8 cellular contexts compared by ENCODE assay signal in the genomic region with DNA sequence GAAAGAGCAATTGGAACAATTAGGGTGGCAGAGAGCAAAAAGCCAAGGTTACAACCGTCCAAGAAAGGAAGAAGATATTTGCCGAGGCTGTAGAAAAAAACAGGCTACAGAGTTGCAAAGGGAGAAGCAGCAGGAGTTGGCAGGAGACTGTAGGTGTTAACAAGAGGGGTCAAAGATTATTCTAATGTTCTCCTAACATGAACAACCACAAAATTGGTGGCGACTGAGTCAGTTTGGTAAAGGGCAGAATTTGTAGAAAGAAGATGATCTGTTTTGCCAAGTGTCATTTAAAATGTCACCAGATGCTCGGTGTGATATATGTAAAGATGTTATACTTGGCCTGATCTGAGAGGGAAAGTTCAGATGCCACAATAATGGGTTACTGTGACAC. TPM values are rescaled to one million over a fixed set of nuclear protein-coding genes. Genes with fewer than 3 reads are reported as not detected.
DNase-seq lines count a peak whose midpoint lies in the region; ATAC-seq and TF ChIP-seq lines count a peak whose summit lies in the region.

No MANE protein-coding gene starts in this region.

- 5 to 12% (median 9%) methylated on average over 4 of the region's 4 CpGs for WGBS in adrenal gland, 4 donors
- 4 to 12% methylated on average over 4 of the region's 4 CpGs for WGBS in transverse colon (ENCODE audit: low coverage in 1 of 2), 2 donors

- no peak for ATAC-seq in activated T-cell treated with anti-CD3 and anti-CD28 coated beads, Interleukin-2, amount 50 U/mL, for 72 hours (replicated peaks in 1 of 2)

- TF ChIP-seq CTCF in adrenal gland (IDR thresholded peaks at IDR 0.05) (no peak), transverse colon (IDR thresholded peaks at IDR 0.05) (no peak)

- peaks cover 2 to 3% of the 10 kb centered on the region in 2 donors for H3K36me3 Mint-ChIP-seq in activated T-cell treated with anti-CD3 and anti-CD28 coated beads, Interleukin-2, amount 50 U/mL, for 72 hours (ENCODE audit: insufficient read depth in 2 of 2)

- peak overlapping the region; percentile 99 for H3K4me3 Mint-ChIP-seq in activated T-cell treated with anti-CD3 and anti-CD28 coated beads, Interleukin-2, amount 50 U/mL, for 72 hours

- H3K36me3 ChIP-seq in adrenal gland (replicated peaks in 1 of 2) = peaks cover 0 to 2% of the 10 kb centered on the region in 2 donors
- H3K36me3 ChIP-seq in transverse colon = no peaks in the 10 kb centered on the region

- no peak for TF ChIP-seq EP300 in transverse colon (IDR thresholded peaks at IDR 0.05; ENCODE audit: low read depth)

- H3K27me3 ChIP-seq in adrenal gland = no peaks in the 10 kb centered on the region
- no peaks in the 10 kb centered on the region for H3K27me3 ChIP-seq in transverse colon

- peaks cover 80% of the 10 kb centered on the region for H3K4me1 Mint-ChIP-seq in activated T-cell treated with anti-CD3 and anti-CD28 coated beads, Interleukin-2, amount 50 U/mL, for 72 hours (ENCODE audit: low read depth)

- DNase-seq in activated T-cell treated with anti-CD3 and anti-CD28 coated beads, Interleukin-2, amount 50 U/mL, for 72 hours = no peak
- DNase-seq in activated T-cell treated with anti-CD3 and anti-CD28 coated beads for 4 hours = no peak
- no peak for DNase-seq in adrenal gland
- DNase-seq in medulla oblongata (ENCODE audit: extremely low spot score) = peak; percentile 57
- DNase-seq in transverse colon = no peak
- DNase-seq in HCEC 1CT = no peak
- DNase-seq in NCI-H1105 treated with DMSO at 0.1 percent for 48 hours (lab: John Stamatoyannopoulos, UW) = no peak
- DNase-seq in epidermal melanocyte (ENCODE audit: insufficient read length, low spot score) = no peak

- intact Hi-C loops in adrenal gland (cut with DNase I) (no loop called here), transverse colon (cut with DNase I; ENCODE audit: low total_unique reads) (loop anchor here (2.0 kb wide), 1 partner anchor 63 kb away; the partner anchor contains the start of gene GABPB2)

- peak overlapping the region; percentile 99 for H3K27ac Mint-ChIP-seq in activated T-cell treated with anti-CD3 and anti-CD28 coated beads, Interleukin-2, amount 50 U/mL, for 72 hours

- no peak for TF ChIP-seq POLR2A in adrenal gland (IDR thresholded peaks at IDR 0.05)
- no peak for TF ChIP-seq POLR2A in transverse colon (IDR thresholded peaks at IDR 0.05)

- H3K27me3 Mint-ChIP-seq in activated T-cell treated with anti-CD3 and anti-CD28 coated beads, Interleukin-2, amount 50 U/mL, for 72 hours (ENCODE audit: low read depth) = no peaks in the 10 kb centered on the region

- no peaks in the 10 kb centered on the region for H3K9me3 Mint-ChIP-seq in activated T-cell treated with anti-CD3 and anti-CD28 coated beads, Interleukin-2, amount 50 U/mL, for 72 hours

- in situ Hi-C loops in transverse colon (cut with MboI; ENCODE audit: low pct_ligation_motif_present in 1 of 4, low pct_unique_long_range_greater_than_20kb in 1 of 4, low sequenced_read_pairs in 3 of 4) = no loop called here

- H3K9me3 ChIP-seq in adrenal gland (replicated peaks in 1 of 3) (no peaks in the 10 kb centered on the region), transverse colon (no peaks in the 10 kb centered on the region)

- H3K4me3 ChIP-seq in adrenal gland (peak overlapping the region in 1 of 4 donors; percentile 93), transverse colon (peak overlapping the region in 2 of 4 donors; percentile 57 to 86)

- H3K4me1 ChIP-seq in adrenal gland (replicated peaks in 1 of 2) (peaks cover 21 to 70% of the 10 kb centered on the region in 2 donors), transverse colon (peaks cover 42 to 80% (median 54%) of the 10 kb centered on the region in 4 donors)

- H3K27ac ChIP-seq in adrenal gland = peak overlapping the region; percentile 74 to 95 (median 76)
- H3K27ac ChIP-seq in transverse colon = peak overlapping the region; percentile 89 to 96 (median 92)

RNA-seq across cellular contexts. Expression of gene PRUNE1, which starts 0.4 kb away (rescaled TPM):
- 10 to 100 TPM; 18.1 to 20.1 TPM for total RNA-seq in activated T-cell treated with anti-CD3 and anti-CD28 coated beads, Interleukin-2, amount 50 U/mL, for 72 hours
- 10 to 100 TPM; 12.3 to 25.7 (median 20.2) TPM for total RNA-seq in adrenal gland
- polyA plus RNA-seq in adrenal gland = 10 to 100 TPM; 10.2 to 16.1 (median 10.9) TPM
- total RNA-seq in transverse colon = 10 to 100 TPM in 3 of 4 donors, 1 to 10 TPM in 1; 9.0 to 80.4 (median 26.8) TPM

RNA-seq across cellular contexts. Expression of gene MINDY1, which starts 1.1 kb away (rescaled TPM):
- 10 to 100 TPM; 10.9 to 11.9 TPM for total RNA-seq in activated T-cell treated with anti-CD3 and anti-CD28 coated beads, Interleukin-2, amount 50 U/mL, for 72 hours
- total RNA-seq in adrenal gland = 10 to 100 TPM; 13.3 to 37.5 (median 34.4) TPM
- polyA plus RNA-seq in adrenal gland = 10 to 100 TPM in 2 of 3 donors, 1 to 10 TPM in 1; 6.0 to 12.5 (median 12.5) TPM
- total RNA-seq in transverse colon = 10 to 100 TPM; 27.7 to 66.2 (median 54.8) TPM

RNA-seq across cellular contexts. Expression of gene ANXA9, which starts 25.8 kb away (rescaled TPM):
- total RNA-seq in activated T-cell treated with anti-CD3 and anti-CD28 coated beads, Interleukin-2, amount 50 U/mL, for 72 hours = under 1 TPM in 1 of 2 donors, not detected in 1; 0.21 TPM
- total RNA-seq in adrenal gland (1 to 10 TPM in 2 of 8 donors, under 1 TPM in 6; 0.24 to 3.2 (median 0.54) TPM), transverse colon (under 1 TPM in 1 of 4 donors, not detected in 3; 0.32 TPM)
- polyA plus RNA-seq in adrenal gland = under 1 TPM; 0.18 to 0.56 (median 0.40) TPM

RNA-seq across cellular contexts. Expression of gene BNIPL, which starts 28.5 kb away (rescaled TPM):
- 1 to 10 TPM; 2.8 to 5.3 TPM for total RNA-seq in activated T-cell treated with anti-CD3 and anti-CD28 coated beads, Interleukin-2, amount 50 U/mL, for 72 hours
- total RNA-seq in adrenal gland = 1 to 10 TPM in 1 of 8 donors, under 1 TPM in 4, not detected in 3; 0.11 to 2.4 (median 0.27) TPM
- 1 to 10 TPM in 1 of 3 donors, under 1 TPM in 2; 0.05 to 1.4 (median 0.24) TPM for polyA plus RNA-seq in adrenal gland
- total RNA-seq in transverse colon = 1 to 10 TPM in 2 of 4 donors, under 1 TPM in 1, not detected in 1; 0.68 to 10.0 (median 2.5) TPM

RNA-seq across cellular contexts. Expression of gene CERS2, which starts 33.2 kb away (rescaled TPM):
- 100 to 1,000 TPM; 184 to 185 TPM for total RNA-seq in activated T-cell treated with anti-CD3 and anti-CD28 coated beads, Interleukin-2, amount 50 U/mL, for 72 hours
- total RNA-seq in adrenal gland = 100 to 1,000 TPM; 297 to 682 (median 505) TPM
- 100 to 1,000 TPM; 482 to 547 (median 520) TPM for polyA plus RNA-seq in adrenal gland
- 100 to 1,000 TPM in 2 of 4 donors, 10 to 100 TPM in 2; 35.2 to 142 (median 101) TPM for total RNA-seq in transverse colon
